17 cellular contexts compared by ENCODE assay signal in the genomic region with DNA sequence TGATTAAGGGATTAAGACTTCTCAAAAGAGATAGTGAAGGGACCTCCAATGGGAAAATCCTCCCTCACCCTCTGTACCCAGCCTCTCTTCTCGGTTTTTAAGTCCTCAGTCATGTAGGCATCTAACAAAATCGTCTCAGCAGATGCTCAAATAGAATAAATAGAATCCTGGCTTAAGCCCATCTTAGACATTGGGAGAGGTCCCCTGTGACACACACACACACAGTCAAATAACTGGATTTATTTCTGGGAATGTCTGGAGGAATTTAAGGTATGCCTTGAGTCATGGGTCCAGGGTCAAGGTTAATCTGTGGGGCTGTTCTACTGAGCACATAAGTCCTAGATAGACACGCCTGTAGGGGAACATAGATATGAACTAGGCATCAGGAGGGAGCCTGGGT.
DNase-seq lines count a peak whose midpoint lies in the region; ATAC-seq and TF ChIP-seq lines count a peak whose summit lies in the region.
"Had no signal": no experiment of that assay in that cellular context is flagged by ENCODE, and none has a peak within 500 bp of the region (broad histone marks: within the 10 kb centered on the region; RNA-seq: fewer than 3 reads in every experiment).

No MANE protein-coding gene starts in this region.

- H3K9me3 ChIP-seq in cardiac muscle cell (ENCODE audit: low read depth), result no peaks in the 10 kb centered on the region

- no peak for TF ChIP-seq CTCF in cardiac muscle cell (IDR thresholded peaks at IDR 0.05; ENCODE audit: low read depth, low read length)

- peaks cover 20% of the 10 kb centered on the region for H3K4me1 ChIP-seq in cardiac muscle cell (ENCODE audit: low read depth)

- no peaks in the 10 kb centered on the region for H3K36me3 ChIP-seq in cardiac muscle cell
- H3K36me3 ChIP-seq: tibial nerve had no signal

- H3K27ac ChIP-seq in cardiac muscle cell, result no peak overlapping the region
- H3K27ac ChIP-seq: KMS-11 had no signal

- no peak for ATAC-seq in Right ventricle myocardium superior (ENCODE audit: poor library complexity)
- ATAC-seq in GM19455 (IDR thresholded peaks at IDR 0.05; ENCODE audit: unreplicated experiment), result no peak
- ATAC-seq in left lobe of liver, result no peak

- no peaks in the 10 kb centered on the region for H3K27me3 ChIP-seq in cardiac muscle cell
- H3K27me3 ChIP-seq: tibial nerve had no signal

- intact Hi-C loops in Right ventricle myocardium superior (cut with DNase I), result no loop called here

- no peak overlapping the region for H3K4me3 ChIP-seq in cardiac muscle cell
- H3K4me3 ChIP-seq: tibial nerve had no signal

- DNase-seq in cardiac muscle cell (ENCODE audit: low read depth in 1 of 2, low spot score in 1 of 2) (peak; percentile 16 to 65), Right ventricle myocardium superior (no peak), T1000 (lab: John Stamatoyannopoulos, UW) (peak; percentile 41), glomerular visceral epithelial cell (ENCODE audit: extremely low spot score) (peak; percentile 84), DMS53 treated with DMSO at 0.1 percent for 48 hours (lab: John Stamatoyannopoulos, UW; ENCODE audit: unreplicated experiment) (no peak), UCSD-AML1 (lab: John Stamatoyannopoulos, UW; ENCODE audit: unreplicated experiment) (no peak), left lobe of liver (ENCODE audit: low spot score) (no peak)
- DNase-seq: activated CD4-positive, alpha-beta memory T cell treated with anti-CD3 and anti-CD28 coated beads for 36 hours; activated gamma-delta T cell; cerebellar nuclear complex; DMS53; foreskin melanocyte; kidney; NCI-H2107 had no signal

Comparison
In these comparisons a context has a peak if more than half of its experiments do, and no peak if none do; other contexts are left out.
1. DNase-seq: peak in cardiac muscle cell (2 of 2), T1000 (single experiment) and glomerular visceral epithelial cell (single experiment); none in Right ventricle myocardium superior (single experiment), DMS53 treated with DMSO at 0.1 percent for 48 hours (single experiment), UCSD-AML1 (single experiment) and left lobe of liver (single experiment).